In genomic region chr2:46299365-46300263, GRCh38 we compare ENCODE assay signal across 1 cellular context.
TF ChIP-seq lines count a peak whose summit lies in the region.

No MANE protein-coding gene starts in this region.

TF ChIP-seq in K562, 482 proteins besides CTCF, POLR2A, EP300 and RAD21 (continued from another document and continues in another):
- TF ChIP-seq PPARD (CRISPR knock-in tag; IDR thresholded peaks at IDR 0.05) (no peak), ZEB2 (IDR thresholded peaks at IDR 0.05) (peak; percentile 59; the same call in 1 of the 2 replicates), ZNF41 (CRISPR knock-in tag; conservative IDR thresholded peaks at IDR 0.05) (no peak), GMEB1 (CRISPR knock-in tag; IDR thresholded peaks at IDR 0.05) (no peak), ZFP30 (CRISPR knock-in tag; IDR thresholded peaks at IDR 0.05; ENCODE audit: borderline replicate concordance) (no peak), CBX1 (IDR thresholded peaks at IDR 0.05; ENCODE audit: low read depth) (0 out of 2 replicates have a peak, but pooled peaks have one; percentile 66), FOSL1 (tag; conservative IDR thresholded peaks at IDR 0.05) (peak; percentile 49), ZNF766 (CRISPR knock-in tag; conservative IDR thresholded peaks at IDR 0.05) (no peak), GATAD2A (IDR thresholded peaks at IDR 0.05) (no peak), GABPB1 (CRISPR knock-in tag; IDR thresholded peaks at IDR 0.05) (peak; percentile 25; the same call in 1 of the 2 replicates), SLC30A9 (CRISPR knock-in tag; IDR thresholded peaks at IDR 0.05) (no peak), NFRKB (IDR thresholded peaks at IDR 0.05; ENCODE audit: low read depth) (no peak), CREB5 (CRISPR knock-in tag; IDR thresholded peaks at IDR 0.05) (no peak), NCOA2 (IDR thresholded peaks at IDR 0.05; ENCODE audit: partially characterized antibody in 2 of 2) (no peak), TSHZ1 (CRISPR knock-in tag; IDR thresholded peaks at IDR 0.05) (no peak), TBL1XR1 (IDR thresholded peaks at IDR 0.05; ENCODE audit: low read length in 2 of 2) (peak in 1 of 2 experiments; percentile 25; a peak in 1 of 4 replicates), CTBP1 (IDR thresholded peaks at IDR 0.05; ENCODE audit: borderline replicate concordance) (peak; percentile 78), CHD1 (IDR thresholded peaks at IDR 0.05; ENCODE audit: low read length) (no peak), ZNF12 (CRISPR knock-in tag; IDR thresholded peaks at IDR 0.05) (no peak), BCLAF1 (IDR thresholded peaks at IDR 0.05; ENCODE audit: borderline replicate concordance in 1 of 2, control insufficient read depth in 1 of 2, low read depth in 2 of 2, low read length in 1 of 2) (no peak), ZFP91 (CRISPR knock-in tag; IDR thresholded peaks at IDR 0.05) (peak; percentile 87), ZBTB43 (CRISPR knock-in tag; IDR thresholded peaks at IDR 0.05) (no peak), RREB1 (CRISPR knock-in tag; IDR thresholded peaks at IDR 0.05) (no peak), ZNF124 (CRISPR knock-in tag; IDR thresholded peaks at IDR 0.05) (no peak), CAMTA2 (CRISPR knock-in tag; conservative IDR thresholded peaks at IDR 0.05) (no peak), E2F4 (CRISPR knock-in tag; IDR thresholded peaks at IDR 0.05; ENCODE audit: low read depth) (no peak), ZNF431 (CRISPR knock-in tag; IDR thresholded peaks at IDR 0.05) (peak; percentile 65; the same call in 1 of the 2 replicates), PREB (CRISPR knock-in tag; IDR thresholded peaks at IDR 0.05) (no peak)
